Comparison of ENCODE assay signal across 9 cellular contexts in the genomic region with DNA sequence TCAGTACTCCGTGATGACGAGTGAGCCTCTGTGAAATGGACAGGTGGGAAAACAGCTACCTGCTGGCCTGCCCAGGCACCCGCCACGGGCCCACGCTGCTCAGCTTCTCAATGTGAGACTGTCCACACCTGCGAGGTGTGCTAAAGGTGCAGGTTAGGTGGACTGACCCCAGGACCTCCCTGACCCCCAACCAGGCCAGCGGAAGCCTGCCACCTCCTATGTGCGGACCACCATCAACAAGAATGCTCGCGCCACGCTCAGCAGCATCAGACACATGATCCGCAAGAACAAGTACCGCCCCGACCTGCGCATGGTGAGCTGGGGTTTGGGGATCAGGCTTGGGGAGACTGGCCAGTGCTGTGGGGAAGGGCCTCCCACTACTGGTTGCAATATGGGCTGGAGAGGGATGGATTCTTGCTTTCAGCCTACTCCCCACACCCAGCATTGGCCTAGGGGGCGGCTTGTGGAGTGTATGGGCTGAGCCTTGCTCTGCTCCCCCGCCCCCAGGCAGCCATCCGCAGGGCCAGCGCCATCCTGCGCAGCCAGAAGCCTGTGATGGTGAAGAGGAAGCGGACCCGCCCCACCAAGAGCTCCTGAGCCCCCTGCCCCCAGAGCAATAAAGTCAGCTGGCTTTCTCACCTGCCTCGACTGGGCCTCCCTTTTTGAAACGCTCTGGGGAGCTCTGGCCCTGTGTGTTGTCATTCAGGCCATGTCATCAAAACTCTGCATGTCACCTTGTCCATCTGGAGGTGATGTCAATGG. TPM values are rescaled to one million over a fixed set of nuclear protein-coding genes. Genes with fewer than 3 reads are reported as not detected.
A peak's percentile ranks its signal among the peaks of the same experiment; 100 is the strongest.
DNase-seq lines count a peak whose midpoint lies in the region; ATAC-seq and TF ChIP-seq lines count a peak whose summit lies in the region.
"Had no signal": no experiment of that assay in that cellular context is flagged by ENCODE, and none has a peak within 500 bp of the region (broad histone marks: within the 10 kb centered on the region; RNA-seq: fewer than 3 reads in every experiment).

No MANE protein-coding gene starts in this region.

- H4K20me1 ChIP-seq in OCI-LY1 (ENCODE audit: insufficient read depth, low read length) (no peaks in the 10 kb centered on the region), osteoblast (ENCODE audit: insufficient read depth, low read length) (peaks cover 64% of the 10 kb centered on the region)

- no peak for ATAC-seq in effector memory CD8-positive, alpha-beta T cell (replicated peaks)

- no peaks in the 10 kb centered on the region for H3K9me2 ChIP-seq in OCI-LY1 (ENCODE audit: low read depth, low read length)

- peaks cover 58 to 61% of the 10 kb centered on the region in 2 donors for H3K4me1 Mint-ChIP-seq in effector memory CD8-positive, alpha-beta T cell (ENCODE audit: low read depth in 2 of 2)

- H3K27me3 ChIP-seq in GM06990 (replicated peaks; ENCODE audit: control insufficient read depth, insufficient read depth, low read length) (no peaks in the 10 kb centered on the region), OCI-LY1 (ENCODE audit: insufficient read depth, low read length) (no peaks in the 10 kb centered on the region), osteoblast (ENCODE audit: insufficient read depth, low read length) (no peaks in the 10 kb centered on the region)

- no peaks in the 10 kb centered on the region for H3K9me3 Mint-ChIP-seq in effector memory CD8-positive, alpha-beta T cell

- peaks cover 40% of the 10 kb centered on the region for H3K36me3 ChIP-seq in GM06990 (ENCODE audit: control insufficient read depth, insufficient read depth, low read length)
- peaks cover 52% of the 10 kb centered on the region for H3K36me3 ChIP-seq in OCI-LY1 (ENCODE audit: insufficient read depth, low read length)
- H3K36me3 ChIP-seq in osteoblast (ENCODE audit: insufficient read depth, low read length), result peaks cover 55% of the 10 kb centered on the region

- H3K27ac ChIP-seq in OCI-LY1 (ENCODE audit: low read depth, low read length, poor library complexity, severe bottlenecking) (no peak overlapping the region), osteoblast (ENCODE audit: low read depth, low read length) (peak overlapping the region; percentile 23)

- peak overlapping the region; percentile 96 to 99 for H3K27ac Mint-ChIP-seq in effector memory CD8-positive, alpha-beta T cell

- no peaks in the 10 kb centered on the region for H3K27me3 Mint-ChIP-seq in effector memory CD8-positive, alpha-beta T cell

- H3K36me3 Mint-ChIP-seq in effector memory CD8-positive, alpha-beta T cell (ENCODE audit: insufficient read depth), result peaks cover 70% of the 10 kb centered on the region

- peak overlapping the region; percentile 96 for H3K9ac ChIP-seq in OCI-LY1 (ENCODE audit: low read length)

- H2AFZ ChIP-seq in OCI-LY1 (ENCODE audit: low read length) (no peak overlapping the region), osteoblast (ENCODE audit: low read length) (no peak overlapping the region)

- H3K79me2 ChIP-seq in OCI-LY1 (ENCODE audit: insufficient read depth, low read length), result no peaks in the 10 kb centered on the region
- H3K79me2 ChIP-seq in osteoblast (ENCODE audit: insufficient read depth, low read length), result peaks cover 56% of the 10 kb centered on the region

- H3K9me3 ChIP-seq in OCI-LY1 (ENCODE audit: low read length) (no peaks in the 10 kb centered on the region), osteoblast (ENCODE audit: low read depth, low read length) (no peaks in the 10 kb centered on the region)

- TF ChIP-seq CTCF in GM06990 (IDR thresholded peaks at IDR 0.05; ENCODE audit: insufficient read depth, low read length, poor library complexity, severe bottlenecking) (no peak), OCI-LY1 (IDR thresholded peaks at IDR 0.05; ENCODE audit: low read length) (no peak), osteoblast (IDR thresholded peaks at IDR 0.05; ENCODE audit: extremely low read depth, low read depth, low read length) (no peak)

- peak overlapping the region; percentile 94 to 97 for H3K4me3 Mint-ChIP-seq in effector memory CD8-positive, alpha-beta T cell

- peak overlapping the region; percentile 90 for H3K4me3 ChIP-seq in GM06990 (replicated peaks; ENCODE audit: low read depth, low read length)
- peak overlapping the region; percentile 94 for H3K4me3 ChIP-seq in OCI-LY1 (ENCODE audit: low read depth, low read length, poor library complexity, severe bottlenecking)
- H3K4me3 ChIP-seq in osteoblast (ENCODE audit: insufficient read depth, low read length), result peak overlapping the region; percentile 95

- H3F3A ChIP-seq in OCI-LY1 (ENCODE audit: insufficient read depth, low read length), result no peaks in the 10 kb centered on the region

- peaks cover 47% of the 10 kb centered on the region for H3K4me1 ChIP-seq in OCI-LY1 (ENCODE audit: insufficient read depth, low read length, severe bottlenecking)
- H3K4me1 ChIP-seq in osteoblast (ENCODE audit: insufficient read depth, low read length), result peaks cover 35% of the 10 kb centered on the region

- DNase-seq in GM06990 (ENCODE audit: extremely low read depth, insufficient read length) (no peak), osteoblast (ENCODE audit: insufficient read length, low spot score, missing footprints) (peak; percentile 36), NCI-H526 (lab: John Stamatoyannopoulos, UW) (no peak), NK-92 (lab: John Stamatoyannopoulos, UW; ENCODE audit: unreplicated experiment) (no peak), NCI-H1105 treated with DMSO at 0.1 percent for 48 hours (lab: John Stamatoyannopoulos, UW) (no peak), NCI-H774 (lab: John Stamatoyannopoulos, UW) (no peak)
- no peak for DNase-seq in effector memory CD8-positive, alpha-beta T cell
- DNase-seq: activated CD4-positive, CD25-positive, alpha-beta regulatory T cell had no signal

- H3K4me2 ChIP-seq in OCI-LY1 (ENCODE audit: low read length), result peak overlapping the region; percentile 89
- H3K4me2 ChIP-seq in osteoblast (ENCODE audit: insufficient read depth, low read length), result peak overlapping the region; percentile 97

RNA-seq across cellular contexts. Expression of gene RPL28, which starts 2.2 kb away (rescaled TPM):
- 223 and 310 TPM in 2 replicates for total RNA-seq in osteoblast

RNA-seq across cellular contexts. Expression of gene TMEM238, which starts 3.8 kb away (rescaled TPM):
- 0.29 TPM in 1 of 2 replicates, not detected in the other for total RNA-seq in osteoblast

RNA-seq across cellular contexts. Expression of gene TMEM190, which starts 11.3 kb away (rescaled TPM):
- total RNA-seq in osteoblast, result not detected in 2 replicates

RNA-seq across cellular contexts. Expression of gene IL11, which starts 17.7 kb away (rescaled TPM):
- total RNA-seq in osteoblast, result 0.36 and 1.2 TPM in 2 replicates

RNA-seq across cellular contexts. Expression of gene UBE2S, which starts 19.7 kb away (rescaled TPM):
- total RNA-seq in osteoblast, result 37.3 and 66.9 TPM in 2 replicates
